In the genomic region with DNA sequence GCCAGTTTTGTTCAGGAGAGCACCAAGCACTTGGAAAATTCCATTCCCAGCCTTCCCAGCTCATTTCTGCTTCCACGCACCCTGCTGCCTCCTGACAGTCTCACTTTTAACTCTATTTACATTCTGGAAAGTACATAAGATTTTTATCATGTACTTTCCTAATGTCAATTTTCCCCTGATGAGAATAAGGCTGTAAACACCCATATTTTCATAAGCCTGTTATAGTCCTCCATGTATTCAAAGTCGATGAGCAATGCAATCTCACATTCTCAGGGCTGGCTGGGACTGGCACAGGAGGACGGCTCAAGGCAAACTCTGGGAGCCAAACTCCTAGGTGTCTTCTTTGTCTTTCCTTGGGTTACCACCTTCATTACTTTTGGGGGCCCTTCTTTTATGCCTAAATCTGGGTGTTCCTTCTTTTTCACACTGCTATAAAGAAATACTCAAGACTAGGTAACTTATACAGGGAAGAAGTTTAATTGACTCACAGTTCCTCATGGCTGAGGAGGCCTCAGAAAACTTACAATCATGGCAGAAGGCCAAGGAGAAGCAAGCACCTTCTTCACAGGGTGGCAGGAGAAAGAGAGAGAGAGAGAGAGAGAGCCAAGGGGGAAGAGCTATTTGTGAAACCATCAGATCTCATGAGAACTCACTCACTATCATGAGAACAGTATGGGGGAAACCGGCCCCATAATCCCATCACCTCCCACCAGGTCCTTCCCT, we compare ENCODE assay signal across 24 cellular contexts.
"Had no signal": no experiment of that assay in that cellular context is flagged by ENCODE, and none has a peak within 500 bp of the region (broad histone marks: within the 10 kb centered on the region; RNA-seq: fewer than 3 reads in every experiment).

No MANE protein-coding gene starts in this region.

- H3K4me3 ChIP-seq: cardiac muscle cell, MG63 had no signal

- H3K4me1 Mint-ChIP-seq: activated B cell treated with CpG ODN at 0.5 μM for 24 hours; activated CD4-positive, alpha-beta T cell treated with anti-CD3 and anti-CD28 coated beads, Interleukin-2, amount 10 ng/mL, durations not matched to agents 24 days and 14 days; activated CD8-positive, alpha-beta memory T cell treated with anti-CD3 and anti-CD28 coated beads, Interleukin-2, amount 10 ng/mL, durations not matched to agents 7 days and 5 days; activated naive CD4-positive, alpha-beta T cell treated with anti-CD3 and anti-CD28 coated beads, Interleukin-2, amount 50 U/mL, for 24 hours had no signal

- H3K27ac ChIP-seq: cardiac muscle cell had no signal

- H3K27me3 ChIP-seq: MG63 had no signal

- H3K9me3 ChIP-seq: MG63 had no signal

- H3K36me3 ChIP-seq: cardiac muscle cell, MG63 had no signal

- H3K4me3 Mint-ChIP-seq: activated B cell treated with CpG ODN at 0.5 μM for 24 hours; activated CD4-positive, alpha-beta T cell treated with anti-CD3 and anti-CD28 coated beads, Interleukin-2, amount 10 ng/mL, durations not matched to agents 24 days and 14 days; activated CD8-positive, alpha-beta memory T cell treated with anti-CD3 and anti-CD28 coated beads, Interleukin-2, amount 10 ng/mL, durations not matched to agents 7 days and 5 days; activated naive CD4-positive, alpha-beta T cell treated with anti-CD3 and anti-CD28 coated beads, Interleukin-2, amount 50 U/mL, for 24 hours; activated T-cell treated with anti-CD3 and anti-CD28 coated beads, Interleukin-2, amount 50 U/mL, for 24 hours; activated T-helper 1 cell treated with anti-CD3 and anti-CD28 coated beads, Interleukin-12 subunit alpha, Interleukin-12 subunit beta, Interleukin-2, Interleukin-4 antibody, amounts not matched to agents 30 ng/mL and 10 ng/mL and 1 ng/mL, durations not matched to agents 14 hours and 24 hours and 36 hours; brain; T-helper 1 cell treated with Interleukin-12 subunit alpha and Interleukin-12 subunit beta and Interleukin-4 antibody, amounts not matched to agents 30 μg/mL and 1 μg/mL, for 36 hours had no signal

- H3K9me3 Mint-ChIP-seq: activated CD4-positive, alpha-beta T cell treated with anti-CD3 and anti-CD28 coated beads, Interleukin-2, amount 10 ng/mL, durations not matched to agents 24 days and 14 days; activated T-helper 1 cell treated with anti-CD3 and anti-CD28 coated beads, Interleukin-12 subunit alpha, Interleukin-12 subunit beta, Interleukin-2, Interleukin-4 antibody, amounts not matched to agents 30 ng/mL and 10 ng/mL and 1 ng/mL, durations not matched to agents 14 hours and 24 hours and 36 hours; T-helper 1 cell treated with Interleukin-12 subunit alpha and Interleukin-12 subunit beta and Interleukin-4 antibody, amounts not matched to agents 30 μg/mL and 1 μg/mL, for 36 hours had no signal

- ATAC-seq: activated CD8-positive, alpha-beta memory T cell treated with anti-CD3 and anti-CD28 coated beads, Interleukin-2, amount 10 ng/mL, durations not matched to agents 7 days and 5 days; PC-3 had no signal

- H3K36me3 Mint-ChIP-seq: activated CD8-positive, alpha-beta memory T cell treated with anti-CD3 and anti-CD28 coated beads, Interleukin-2, amount 10 ng/mL, durations not matched to agents 7 days and 5 days; activated naive CD4-positive, alpha-beta T cell treated with anti-CD3 and anti-CD28 coated beads, Interleukin-2, amount 50 U/mL, for 24 hours; brain had no signal

- H3K27ac Mint-ChIP-seq: activated B cell treated with CpG ODN at 0.5 μM for 24 hours; activated CD4-positive, alpha-beta T cell treated with anti-CD3 and anti-CD28 coated beads, Interleukin-2, amount 10 ng/mL, durations not matched to agents 24 days and 14 days; activated CD8-positive, alpha-beta memory T cell treated with anti-CD3 and anti-CD28 coated beads, Interleukin-2, amount 10 ng/mL, durations not matched to agents 7 days and 5 days; activated naive CD4-positive, alpha-beta T cell treated with anti-CD3 and anti-CD28 coated beads, Interleukin-2, amount 50 U/mL, for 24 hours; activated T-cell treated with anti-CD3 and anti-CD28 coated beads, Interleukin-2, amount 50 U/mL, for 24 hours; activated T-helper 1 cell treated with anti-CD3 and anti-CD28 coated beads, Interleukin-12 subunit alpha, Interleukin-12 subunit beta, Interleukin-2, Interleukin-4 antibody, amounts not matched to agents 30 ng/mL and 10 ng/mL and 1 ng/mL, durations not matched to agents 14 hours and 24 hours and 36 hours; T-helper 1 cell treated with Interleukin-12 subunit alpha and Interleukin-12 subunit beta and Interleukin-4 antibody, amounts not matched to agents 30 μg/mL and 1 μg/mL, for 36 hours had no signal

- DNase-seq: activated B cell treated with CpG ODN at 0.5 μM for 24 hours; activated CD4-positive, alpha-beta T cell treated with anti-CD3 and anti-CD28 coated beads for 1 hour; activated CD4-positive, alpha-beta T cell treated with anti-CD3 and anti-CD28 coated beads, Interleukin-2, amount 10 ng/mL, durations not matched to agents 24 days and 14 days; activated CD4-positive, alpha-beta T cell treated with anti-CD3 and anti-CD28 coated beads, Interleukin-2, amount 50 U/mL, for 48 hours; activated CD8-positive, alpha-beta memory T cell treated with anti-CD3 and anti-CD28 coated beads, Interleukin-2, amount 10 ng/mL, durations not matched to agents 7 days and 5 days; activated effector memory CD4-positive, alpha-beta T cell treated with Interleukin-2 at 50 U/mL for 16 hours; activated naive CD4-positive, alpha-beta T cell; activated T-cell treated with anti-CD3 and anti-CD28 coated beads, Interleukin-2, amount 50 U/mL, for 24 hours; KBM-7; MG63; MV-4-11; NCI-H1092 treated with DMSO at 0.1 percent for 48 hours; NCI-H1417 treated with DMSO at 0.1 percent for 48 hours; NCI-H1694; NCI-H2029 treated with DMSO at 0.1 percent for 48 hours; NCI-H510A treated with DMSO at 0.1 percent for 48 hours; NCI-H69; PC-3; SHP77 treated with DMSO at 0.1 percent for 48 hours had no signal
